8 cellular contexts compared by ENCODE assay signal in the genomic region with DNA sequence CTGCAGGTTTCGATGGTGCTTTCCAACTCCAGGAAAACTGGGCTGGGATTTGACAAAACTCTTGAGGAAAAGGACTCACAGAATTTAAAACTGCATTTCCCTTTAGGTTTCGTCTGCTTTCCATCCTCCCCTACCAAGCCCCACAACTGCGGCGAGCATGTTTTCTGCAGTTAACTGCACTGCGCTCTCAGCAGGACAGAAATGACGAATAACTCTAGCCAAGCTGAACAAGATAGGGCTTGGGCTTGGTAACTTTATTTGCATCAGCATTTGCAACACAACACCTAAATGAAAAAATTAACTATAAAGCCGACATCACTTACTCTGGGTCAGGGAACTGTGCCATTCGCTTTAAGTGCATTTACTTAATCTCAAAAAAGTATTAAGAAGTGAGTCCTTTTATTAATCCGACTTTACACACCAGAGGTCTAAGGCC. TPM values are rescaled to one million over a fixed set of nuclear protein-coding genes. Genes with fewer than 3 reads are reported as not detected.
DNase-seq lines count a peak whose midpoint lies in the region; ATAC-seq and TF ChIP-seq lines count a peak whose summit lies in the region.

No MANE protein-coding gene starts in this region.

- DNase-seq in NCI-H2196 treated with DMSO at 0.1 percent for 48 hours (lab: John Stamatoyannopoulos, UW; ENCODE audit: unreplicated experiment), result peak; percentile 2
- no peak for DNase-seq in NCI-H2196 (lab: John Stamatoyannopoulos, UW; ENCODE audit: unreplicated experiment)
- DNase-seq in LHCN-M2 (ENCODE audit: low read depth), result peak; percentile 18
- peak; percentile 72 for DNase-seq in activated CD4-positive, alpha-beta T cell treated with anti-CD3 and anti-CD28 coated beads for 36 hours
- DNase-seq in mucosa of gallbladder (ENCODE audit: low spot score), result peak; percentile 15
- peak; percentile 23 to 28 for DNase-seq in thyroid gland

- POLR2A ChIA-PET in activated CD4-positive, alpha-beta T cell treated with anti-CD3 and anti-CD28 coated beads for 36 hours (lab: Charles Lee), result interaction anchor here (2.4 kb wide), 1 partner anchor 11 kb away, joined by 6 read pairs; no protein-coding TSS in a partner anchor

- TF ChIP-seq CTCF in thyroid gland (IDR thresholded peaks at IDR 0.05), result no peak

- H3K4me1 Mint-ChIP-seq in activated CD4-positive, alpha-beta T cell treated with anti-CD3 and anti-CD28 coated beads for 36 hours, result peaks cover 33% of the 10 kb centered on the region

- no peak for TF ChIP-seq POLR2A in thyroid gland (IDR thresholded peaks at IDR 0.05)

- H3K27me3 ChIP-seq in endocrine pancreas (ENCODE audit: control insufficient read depth, insufficient read depth, low read length) (no peaks in the 10 kb centered on the region), thyroid gland (no peaks in the 10 kb centered on the region)

- peak overlapping the region; percentile 53 to 97 (median 88) for H3K27ac ChIP-seq in thyroid gland

- 2 to 7% methylated on average over 9 of the region's 9 CpGs for WGBS in thyroid gland, 2 donors

- peaks cover 7% of the 10 kb centered on the region for H3K4me1 ChIP-seq in endocrine pancreas (ENCODE audit: control insufficient read depth, insufficient read depth, low read length)
- peaks cover 13 to 19% of the 10 kb centered on the region in 2 donors for H3K4me1 ChIP-seq in thyroid gland

- peak overlapping the region; percentile 94 for H3K27ac Mint-ChIP-seq in activated CD4-positive, alpha-beta T cell treated with anti-CD3 and anti-CD28 coated beads for 36 hours

- no peaks in the 10 kb centered on the region for H3K9me3 Mint-ChIP-seq in activated CD4-positive, alpha-beta T cell treated with anti-CD3 and anti-CD28 coated beads for 36 hours (ENCODE audit: low read depth)

- intact Hi-C loops in activated CD4-positive, alpha-beta T cell treated with anti-CD3 and anti-CD28 coated beads for 36 hours (cut with DNase I, micrococcal nuclease), result loop anchor here (1.0 to 10.0 kb wide), 5 partner anchors 10 to 1498 kb away; a partner anchor contains a TSS
- intact Hi-C loops in thyroid gland (cut with DNase I), result no loop called here

- peak; percentile 39 for ATAC-seq in GM21825 (IDR thresholded peaks at IDR 0.05; ENCODE audit: unreplicated experiment)
- peak; percentile 68 for ATAC-seq in activated CD4-positive, alpha-beta T cell treated with anti-CD3 and anti-CD28 coated beads for 36 hours

- CTCF ChIA-PET in activated CD4-positive, alpha-beta T cell treated with anti-CD3 and anti-CD28 coated beads for 36 hours (lab: Charles Lee), result interaction anchor here (0.6 to 6.5 kb wide), 3 partner anchors 11 to 107 kb away, joined by 3 to 49 read pairs (median 5); a partner anchor contains a TSS

- peak overlapping the region; percentile 20 for H3K9ac ChIP-seq in endocrine pancreas (ENCODE audit: control insufficient read depth, insufficient read depth, low read length)

- no peaks in the 10 kb centered on the region for H3K36me3 Mint-ChIP-seq in activated CD4-positive, alpha-beta T cell treated with anti-CD3 and anti-CD28 coated beads for 36 hours (ENCODE audit: low read depth)

- peak overlapping the region; percentile 84 for H3K4me3 Mint-ChIP-seq in activated CD4-positive, alpha-beta T cell treated with anti-CD3 and anti-CD28 coated beads for 36 hours

- H3K36me3 ChIP-seq in endocrine pancreas (ENCODE audit: control insufficient read depth, insufficient read depth, low read length) (no peaks in the 10 kb centered on the region), thyroid gland (no peaks in the 10 kb centered on the region)

- no peaks in the 10 kb centered on the region for H3K27me3 Mint-ChIP-seq in activated CD4-positive, alpha-beta T cell treated with anti-CD3 and anti-CD28 coated beads for 36 hours

- H3K9me3 ChIP-seq in endocrine pancreas (ENCODE audit: control insufficient read depth, low read length) (no peaks in the 10 kb centered on the region), thyroid gland (no peaks in the 10 kb centered on the region)

- H3K4me3 ChIP-seq in endocrine pancreas (ENCODE audit: control insufficient read depth, insufficient read depth, low read length) (peak overlapping the region; percentile 87), thyroid gland (replicated peaks in 1 of 3) (peak overlapping the region; percentile 23 to 86 (median 46))

RNA-seq across cellular contexts. Expression of a gene that starts 0.7 kb away (rescaled TPM):
- total RNA-seq in LHCN-M2 (2014; rRNA removed) (17.2 and 20.9 TPM in 2 replicates), mucosa of gallbladder (23.3 TPM), thyroid gland (10 to 100 TPM; 35.2 to 51.3 (median 41.7) TPM)
- polyA plus RNA-seq in LHCN-M2 (2012), result 2.9 TPM
- 10 to 100 TPM; 19.3 to 21.5 TPM for total RNA-seq in activated CD4-positive, alpha-beta T cell treated with anti-CD3 and anti-CD28 coated beads for 36 hours

RNA-seq across cellular contexts. Expression of a gene that starts 10.5 kb away (rescaled TPM):
- total RNA-seq in LHCN-M2 (2014; rRNA removed), result 73.2 and 86.5 TPM in 2 replicates
- 55.3 TPM for polyA plus RNA-seq in LHCN-M2 (2012)
- 10 to 100 TPM; 21.1 to 23.7 TPM for total RNA-seq in activated CD4-positive, alpha-beta T cell treated with anti-CD3 and anti-CD28 coated beads for 36 hours
- total RNA-seq in mucosa of gallbladder, result 239 TPM
- 10 to 100 TPM; 53.9 to 90.2 (median 61.6) TPM for total RNA-seq in thyroid gland
